10 cellular contexts compared by ENCODE assay signal in the genomic region with DNA sequence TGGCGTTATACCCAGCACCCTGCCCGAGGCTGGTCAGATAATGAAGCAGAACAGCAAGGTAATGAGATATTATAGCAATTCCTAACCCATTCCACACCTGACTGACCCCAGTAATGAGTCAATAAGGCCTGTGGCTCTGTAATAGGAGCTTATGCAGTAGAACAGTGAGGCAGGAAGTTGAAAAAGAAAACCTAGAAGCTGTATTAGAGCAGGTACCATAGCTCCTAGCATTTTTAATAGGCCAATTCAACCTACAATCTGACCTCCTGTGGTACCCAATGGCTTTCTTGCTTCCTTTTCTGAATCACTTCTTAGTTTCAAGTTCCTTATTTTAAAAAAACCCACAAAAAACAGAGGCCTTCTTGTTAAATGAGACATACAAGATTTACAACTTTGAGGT. TPM values are rescaled to one million over a fixed set of nuclear protein-coding genes. Genes with fewer than 3 reads are reported as not detected.
DNase-seq lines count a peak whose midpoint lies in the region; ATAC-seq, FAIRE-seq and TF ChIP-seq lines count a peak whose summit lies in the region.
"Had no signal": no experiment of that assay in that cellular context is flagged by ENCODE, and none has a peak within 500 bp of the region (broad histone marks: within the 10 kb centered on the region; RNA-seq: fewer than 3 reads in every experiment).

No MANE protein-coding gene starts in this region.

- H3K4me3 ChIP-seq in Panc1 (ENCODE audit: low read depth in 2 of 2, low read length in 2 of 2) = no peak overlapping the region
- no peak overlapping the region for H3K4me3 ChIP-seq in hepatocyte
- H3K4me3 ChIP-seq in prostate gland = no peak overlapping the region

- 77% methylated on average over 2 of the region's 2 CpGs for WGBS in hepatocyte (ENCODE audit: low lambda C conversion rate, missing lambda C conversion rate)
- WGBS in prostate gland = 67% methylated on average over 2 of the region's 2 CpGs

- peak; percentile 80 for FAIRE-seq in GM12892 (lab: Jason Lieb, UNC)

- intact Hi-C loops in Panc1 (cut with micrococcal nuclease; ENCODE audit: unreplicated experiment) (no loop called here), prostate gland (cut with DNase I) (no loop called here)

- H3K4me2 ChIP-seq in hepatocyte = no peak overlapping the region

- H4K20me1 ChIP-seq in hepatocyte (ENCODE audit: insufficient read depth, poor library complexity, severe bottlenecking) = no peaks in the 10 kb centered on the region

- H3K4me1 ChIP-seq in Panc1 (ENCODE audit: control insufficient read depth, insufficient read depth, low read length) (no peaks in the 10 kb centered on the region; the same call in 1 of the 2 replicates), hepatocyte (ENCODE audit: insufficient read depth) (no peaks in the 10 kb centered on the region), prostate gland (replicated peaks) (no peaks in the 10 kb centered on the region)

- TF ChIP-seq CTCF in Panc1 (IDR thresholded peaks at IDR 0.05) (no peak), hepatocyte (IDR thresholded peaks at IDR 0.05; ENCODE audit: poor library complexity) (no peak), prostate gland (IDR thresholded peaks at IDR 0.05) (no peak)

- ATAC-seq in GM21526 (IDR thresholded peaks at IDR 0.05; ENCODE audit: low FRiP score, unreplicated experiment) (peak; percentile 100), HG03469 (IDR thresholded peaks at IDR 0.05; ENCODE audit: unreplicated experiment) (peak; percentile 99), Panc1 (no peak)

- no peaks in the 10 kb centered on the region for H3K9me2 ChIP-seq in hepatocyte (replicated peaks; ENCODE audit: insufficient read depth)

- no peaks in the 10 kb centered on the region for H3K79me2 ChIP-seq in hepatocyte

- POLR2A ChIA-PET in Panc1 (lab: Charles Lee) = no interaction called here

- in situ Hi-C loops in Panc1 (cut with HindIII; ENCODE audit: low pct_unique_long_range_greater_than_20kb, low sequenced_read_pairs) = no loop called here

- H3K27ac ChIP-seq in Panc1 (ENCODE audit: low read length) = peak overlapping the region; percentile 21; the same call in 1 of the 2 replicates
- no peak overlapping the region for H3K27ac ChIP-seq in hepatocyte
- H3K27ac ChIP-seq in prostate gland = no peak overlapping the region

- no peaks in the 10 kb centered on the region for H3K27me3 ChIP-seq in Panc1 (ENCODE audit: control insufficient read depth, insufficient read depth, low read length)
- H3K27me3 ChIP-seq in hepatocyte = no peaks in the 10 kb centered on the region
- H3K27me3 ChIP-seq in prostate gland (replicated peaks; ENCODE audit: insufficient read depth) = no peaks in the 10 kb centered on the region

- TF ChIP-seq POLR2A in GM12892 (IDR thresholded peaks at IDR 0.05; ENCODE audit: low read depth, low read length) (no peak), prostate gland (IDR thresholded peaks at IDR 0.05) (no peak)

- H3K36me3 ChIP-seq in Panc1 (ENCODE audit: control insufficient read depth, insufficient read depth, low read length) (no peaks in the 10 kb centered on the region), hepatocyte (replicated peaks; ENCODE audit: insufficient read depth, low read depth) (no peaks in the 10 kb centered on the region), prostate gland (no peaks in the 10 kb centered on the region)

- H3K9me3 ChIP-seq in Panc1 (ENCODE audit: control insufficient read depth, insufficient read depth, low read depth, low read length) = peaks cover 37% of the 10 kb centered on the region; the same call in 1 of the 2 replicates
- no peaks in the 10 kb centered on the region for H3K9me3 ChIP-seq in hepatocyte (ENCODE audit: low read depth)
- no peaks in the 10 kb centered on the region for H3K9me3 ChIP-seq in prostate gland

- BruUV-seq in Panc1 (replicated peaks; lab: Mats Ljungman, UMichigan) = no TSS peak

- CTCF ChIA-PET in Panc1 (lab: Charles Lee) = no interaction called here

- peak; percentile 4 for DNase-seq in GM12892 (ENCODE audit: insufficient read length)
- no peak for DNase-seq in Panc1 (ENCODE audit: low read depth, low spot score)
- no peak for DNase-seq in hepatocyte (ENCODE audit: low spot score)
- no peak for DNase-seq in prostate gland (ENCODE audit: low spot score)
- DNase-seq in hippocampal formation (lab: John Stamatoyannopoulos, UW) = no peak
- no peak for DNase-seq in SK-N-DZ (ENCODE audit: low spot score)
- DNase-seq: activated naive CD8-positive, alpha-beta T cell treated with anti-CD3 and anti-CD28 coated beads, Interleukin-2, amount 10 ng/mL, durations not matched to agents 7 days and 5 days; DND-41 had no signal

- H2AFZ ChIP-seq in hepatocyte = no peak overlapping the region

RNA-seq across cellular contexts. Expression of a gene that starts 43.6 kb away (rescaled TPM):
- not detected for polyA plus RNA-seq in GM12892 (2012; ENCODE audit: missing spikeins)
- total RNA-seq in Panc1 (2021; ENCODE audit: unreplicated experiment) (44.9 TPM), hepatocyte (5.8 and 7.2 TPM in 2 replicates), prostate gland (10 to 100 TPM; 18.8 to 30.7 TPM)
- polyA plus RNA-seq in Panc1 (2012; ENCODE audit: insufficient read length) = 26.6 TPM
- polyA plus RNA-seq in hepatocyte = 4.6 and 5.8 TPM in 2 replicates
- 40.1 and 44.4 TPM in 2 replicates for polyA plus RNA-seq in SK-N-DZ (2014; cell fraction: cytosol; rRNA removed)
- 32.0 and 37.0 TPM in 2 replicates for polyA plus RNA-seq in SK-N-DZ (2014; cell fraction: nucleus; rRNA removed)
- total RNA-seq: activated naive CD8-positive, alpha-beta T cell treated with anti-CD3 and anti-CD28 coated beads, Interleukin-2, amount 10 ng/mL, durations not matched to agents 7 days and 5 days had no signal
